ENCODE assay signal across 1 cellular context in genomic region chr1:99110140-99111041, GRCh38.
TF ChIP-seq lines count a peak whose summit lies in the region.

No MANE protein-coding gene starts in this region.

TF ChIP-seq in HepG2, 621 proteins besides CTCF, POLR2A, EP300 and RAD21 (continued from another document):
- TF ChIP-seq ZNF362 (CRISPR knock-in tag; IDR thresholded peaks at IDR 0.05; ENCODE audit: borderline replicate concordance), result 0 out of 2 replicates have a peak, but pooled peaks have one; percentile 29
- no peak for TF ChIP-seq ZBTB38 (CRISPR knock-in tag; IDR thresholded peaks at IDR 0.05)
- TF ChIP-seq BCL6 (CRISPR knock-in tag; IDR thresholded peaks at IDR 0.05), result peak; percentile 48; the same call in 1 of the 2 replicates
